15 cellular contexts compared by ENCODE assay signal in the genomic region with DNA sequence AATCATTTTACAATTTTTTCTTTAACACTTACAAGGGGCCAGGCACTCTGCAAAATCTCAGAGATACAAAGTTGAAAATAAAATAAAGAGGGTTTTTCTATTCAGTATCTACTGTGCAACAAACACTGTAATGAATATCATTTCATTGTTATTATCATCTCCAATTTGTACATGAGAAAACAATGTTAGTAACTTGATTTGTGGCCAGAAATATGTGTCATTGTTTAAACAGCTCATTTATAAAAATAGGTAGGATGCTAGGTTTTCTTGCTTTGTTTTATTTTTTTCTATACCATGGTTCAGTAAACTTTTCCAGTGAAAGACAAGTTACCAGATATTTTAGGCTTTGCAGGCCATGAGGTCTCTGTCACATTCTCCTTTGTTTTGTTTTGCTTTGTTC.
DNase-seq lines count a peak whose midpoint lies in the region; ATAC-seq and TF ChIP-seq lines count a peak whose summit lies in the region.
"Had no signal": no experiment of that assay in that cellular context is flagged by ENCODE, and none has a peak within 500 bp of the region (broad histone marks: within the 10 kb centered on the region; RNA-seq: fewer than 3 reads in every experiment).

No MANE protein-coding gene starts in this region.

- BruUV-seq in PC-3 (replicated peaks; lab: Mats Ljungman, UMichigan), result no TSS peak

- peaks cover 5% of the 10 kb centered on the region; the same call in 1 of the 2 replicates for H3K27me3 ChIP-seq in PC-3 (ENCODE audit: low read length)
- H3K27me3 ChIP-seq in WERI-Rb-1 (ENCODE audit: insufficient read depth, low read depth, severe bottlenecking), result no peaks in the 10 kb centered on the region
- H3K27me3 ChIP-seq: BLaER1 treated with 17β-estradiol and CSF1 and Interleukin-3, amounts not matched to agents 10 nM and 100 nM had no signal

- H3K9me2 ChIP-seq in PC-3 (replicated peaks; ENCODE audit: low read length), result no peaks in the 10 kb centered on the region

- no peak for TF ChIP-seq CTCF in PC-3 (conservative IDR thresholded peaks at IDR 0.05; ENCODE audit: low read depth, low read length)
- no peak for TF ChIP-seq CTCF in epithelial cell of esophagus (IDR thresholded peaks at IDR 0.05; ENCODE audit: insufficient read depth, low read depth, low read length, missing control alignments)
- TF ChIP-seq CTCF in WERI-Rb-1 (IDR thresholded peaks at IDR 0.05; ENCODE audit: low read depth, low read length), result no peak

- H2AFZ ChIP-seq in PC-3 (ENCODE audit: low read length), result no peak overlapping the region

- DNase-seq in PC-3 (peak; percentile 53), epithelial cell of esophagus (ENCODE audit: low read depth) (peak; percentile 9), WERI-Rb-1 (no peak)
- no peak for DNase-seq in stimulated activated CD4-positive, alpha-beta T cell treated with anti-CD3 and anti-CD28 coated beads, Interleukin-4, amount 100 ng/mL, for 4 hours
- DNase-seq: 8988T; AML-193; Caco-2; Calu3; CD4-positive, alpha-beta T cell; CD8-positive, alpha-beta T cell; DMS79 treated with DMSO at 0.1 percent for 48 hours; GF-D8 had no signal

- H3F3A ChIP-seq in PC-3 (ENCODE audit: low read length, unreplicated experiment), result no peaks in the 10 kb centered on the region

- CTCF ChIA-PET in PC-3 (lab: Charles Lee), result interaction anchor here (0.6 kb wide), 1 partner anchor 1135 kb away, joined by 4 read pairs; no protein-coding TSS in a partner anchor

- H3K36me3 ChIP-seq in PC-3 (ENCODE audit: low read depth, low read length) (no peaks in the 10 kb centered on the region), WERI-Rb-1 (no peaks in the 10 kb centered on the region)
- H3K36me3 ChIP-seq: BLaER1 treated with 17β-estradiol and CSF1 and Interleukin-3, amounts not matched to agents 10 nM and 100 nM had no signal

- ATAC-seq in PC-3, result peak; percentile 70
- ATAC-seq in HG03571 (IDR thresholded peaks at IDR 0.05; ENCODE audit: unreplicated experiment), result no peak
- ATAC-seq: CD8-positive, alpha-beta T cell had no signal

- H3K4me1 ChIP-seq in PC-3 (ENCODE audit: insufficient read depth, low read length), result peaks cover 10% of the 10 kb centered on the region
- H3K4me1 ChIP-seq: Caco-2 had no signal

- intact Hi-C loops in PC-3 (cut with micrococcal nuclease), result loop anchor here (5.0 kb wide), 1 partner anchor 798 kb away; no protein-coding TSS in a partner anchor

- POLR2A ChIA-PET in PC-3 (lab: Charles Lee; ENCODE audit: unreplicated experiment), result interaction anchor here (0.6 to 0.7 kb wide), 2 partner anchors 56 to 664 kb away, joined by 5 read pairs; no protein-coding TSS in a partner anchor

- no peaks in the 10 kb centered on the region for H4K20me1 ChIP-seq in PC-3 (ENCODE audit: low read length)
- H4K20me1 ChIP-seq: BLaER1 treated with 17β-estradiol and CSF1 and Interleukin-3, amounts not matched to agents 10 nM and 100 nM had no signal

- no peaks in the 10 kb centered on the region for H3K9me3 ChIP-seq in PC-3 (ENCODE audit: low read length)
- no peaks in the 10 kb centered on the region for H3K9me3 ChIP-seq in WERI-Rb-1 (ENCODE audit: severe bottlenecking)
- H3K9me3 ChIP-seq: Caco-2 had no signal

- H3K9ac ChIP-seq in PC-3 (ENCODE audit: low read length), result no peak overlapping the region
- H3K9ac ChIP-seq: BLaER1 treated with 17β-estradiol and CSF1 and Interleukin-3, amounts not matched to agents 10 nM and 100 nM had no signal

- no peak overlapping the region for H3K4me3 ChIP-seq in PC-3 (ENCODE audit: low read length)
- no peak overlapping the region for H3K4me3 ChIP-seq in epithelial cell of esophagus (ENCODE audit: low read length)
- no peak overlapping the region for H3K4me3 ChIP-seq in WERI-Rb-1 (ENCODE audit: low read depth, low read length)
- H3K4me3 ChIP-seq: BLaER1 treated with 17β-estradiol and CSF1 and Interleukin-3, amounts not matched to agents 10 nM and 100 nM had no signal

- no peak overlapping the region for H3K4me2 ChIP-seq in PC-3 (ENCODE audit: low read length)

- H3K27ac ChIP-seq in PC-3 (ENCODE audit: low read length), result no peak overlapping the region
- H3K27ac ChIP-seq in WERI-Rb-1, result no peak overlapping the region
- H3K27ac ChIP-seq: BLaER1 treated with 17β-estradiol and CSF1 and Interleukin-3, amounts not matched to agents 10 nM and 100 nM; C4-2B had no signal

- no peaks in the 10 kb centered on the region for H3K79me2 ChIP-seq in PC-3 (ENCODE audit: low read length)

Comparison
In these comparisons a context has a peak if more than half of its experiments do, and no peak if none do; other contexts are left out.
1. DNase-seq: peak in PC-3 (single experiment) and epithelial cell of esophagus (single experiment); none in WERI-Rb-1 (single experiment) and stimulated activated CD4-positive, alpha-beta T cell treated with anti-CD3 and anti-CD28 coated beads, Interleukin-4, amount 100 ng/mL, for 4 hours (0 of 2).